In the genomic region with DNA sequence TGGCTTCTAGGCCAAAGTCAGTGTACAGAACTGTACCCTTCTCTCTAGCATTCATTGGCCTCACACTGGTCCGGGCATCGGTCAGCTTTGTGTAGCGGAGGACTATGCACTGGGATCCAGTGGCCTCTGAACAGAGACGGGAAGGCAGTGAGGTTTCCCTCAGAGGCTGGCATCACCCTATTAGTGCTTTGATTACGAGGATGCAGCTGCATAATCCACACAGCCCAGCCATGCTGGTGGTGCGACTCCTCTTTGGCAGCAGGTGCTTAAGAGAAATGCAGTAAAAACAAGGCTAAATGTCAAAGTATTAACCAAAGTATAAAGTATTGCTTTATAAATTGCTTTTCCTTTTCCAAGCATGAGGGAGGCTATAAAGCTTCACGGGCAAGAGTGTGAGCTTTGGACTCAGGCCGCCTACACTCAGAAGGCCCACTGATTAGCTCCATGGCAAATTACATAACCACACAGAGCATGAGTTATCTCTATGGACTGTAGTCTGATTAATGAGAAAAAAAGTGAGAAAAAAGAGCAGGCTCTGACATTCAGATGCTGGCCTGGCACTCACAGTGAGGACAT, we compare ENCODE assay signal across 18 cellular contexts. TPM values are rescaled to one million over a fixed set of nuclear protein-coding genes. Genes with fewer than 3 reads are reported as not detected.
"Had no signal": no experiment of that assay in that cellular context is flagged by ENCODE, and none has a peak within 500 bp of the region (broad histone marks: within the 10 kb centered on the region; RNA-seq: fewer than 3 reads in every experiment).

No MANE protein-coding gene starts in this region.

- H3K27ac ChIP-seq: colonic mucosa, neutrophil, prostate gland, sigmoid colon, SK-N-MC, thyroid gland, vagina had no signal

- H3K9me3 ChIP-seq: colonic mucosa, neutrophil, prostate gland, sigmoid colon, thyroid gland, vagina had no signal

- H3K36me3 ChIP-seq: colonic mucosa, neutrophil, prostate gland, sigmoid colon, thyroid gland, vagina had no signal

- H3K4me3 ChIP-seq: colonic mucosa, prostate gland, sigmoid colon, SK-N-MC, thyroid gland, vagina had no signal

- ATAC-seq: esophagus mucosa; stimulated activated memory B cell treated with anti-CD40 and anti-IgM and Interleukin-4, amounts not matched to agents 10 μg/mL and 1 μg/mL and 100 μg/mL, for 72 hours had no signal

- H3K4me1 ChIP-seq: colonic mucosa, prostate gland, sigmoid colon, thyroid gland, vagina had no signal

- H3K27me3 ChIP-seq: colonic mucosa, neutrophil, sigmoid colon, thyroid gland, vagina had no signal

- DNase-seq: activated CD4-positive, alpha-beta T cell treated with anti-CD3 and anti-CD28 coated beads, Interleukin-2, amount 50 U/mL, for 48 hours; activated naive CD4-positive, alpha-beta T cell treated with anti-CD3 and anti-CD28 coated beads, Interleukin-2, amount 10 ng/mL, durations not matched to agents 7 days and 5 days; central memory CD4-positive, alpha-beta T cell; colonic mucosa; hippocampal formation; mammary epithelial cell; naive B cell; sigmoid colon; stimulated activated CD4-positive, alpha-beta T cell treated with anti-CD3 and anti-CD28 coated beads, Interleukin-2, amount 100 ng/mL, for 48 hours; T-helper 9 cell; thyroid gland had no signal

RNA-seq across cellular contexts. Expression of a gene that starts 6.3 kb away (rescaled TPM):
- total RNA-seq: activated T-helper 2 cell treated with anti-CD3 and anti-CD28 coated beads, Interferon-gamma antibody, Interleukin-2, Interleukin-4, amounts not matched to agents 10 μg/mL and 5 μg/mL and 100 μg/mL, durations not matched to agents 14 hours and 24 hours and 36 hours; colonic mucosa; esophagus mucosa; sigmoid colon; thyroid gland; vagina had no signal
- polyA plus RNA-seq: sigmoid colon had no signal

RNA-seq across cellular contexts. Expression of a gene that starts 10.1 kb away (rescaled TPM):
- total RNA-seq: activated T-helper 2 cell treated with anti-CD3 and anti-CD28 coated beads, Interferon-gamma antibody, Interleukin-2, Interleukin-4, amounts not matched to agents 10 μg/mL and 5 μg/mL and 100 μg/mL, durations not matched to agents 14 hours and 24 hours and 36 hours; colonic mucosa; esophagus mucosa; mammary epithelial cell; prostate gland; sigmoid colon; thyroid gland; vagina had no signal
- polyA plus RNA-seq: mammary epithelial cell, sigmoid colon had no signal

RNA-seq across cellular contexts. Expression of a gene that starts 11.6 kb away (rescaled TPM):
- total RNA-seq: activated T-helper 2 cell treated with anti-CD3 and anti-CD28 coated beads, Interferon-gamma antibody, Interleukin-2, Interleukin-4, amounts not matched to agents 10 μg/mL and 5 μg/mL and 100 μg/mL, durations not matched to agents 14 hours and 24 hours and 36 hours; colonic mucosa; esophagus mucosa; mammary epithelial cell; prostate gland; sigmoid colon; thyroid gland; vagina had no signal
- polyA plus RNA-seq: mammary epithelial cell, sigmoid colon had no signal

RNA-seq across cellular contexts. Expression of a gene that starts 27.5 kb away (rescaled TPM):
- total RNA-seq: activated T-helper 2 cell treated with anti-CD3 and anti-CD28 coated beads, Interferon-gamma antibody, Interleukin-2, Interleukin-4, amounts not matched to agents 10 μg/mL and 5 μg/mL and 100 μg/mL, durations not matched to agents 14 hours and 24 hours and 36 hours; colonic mucosa; esophagus mucosa; mammary epithelial cell; prostate gland; sigmoid colon; thyroid gland; vagina had no signal
- polyA plus RNA-seq: mammary epithelial cell, sigmoid colon had no signal

RNA-seq across cellular contexts. Expression of a gene that starts 53.9 kb away (rescaled TPM):
- total RNA-seq: activated T-helper 2 cell treated with anti-CD3 and anti-CD28 coated beads, Interferon-gamma antibody, Interleukin-2, Interleukin-4, amounts not matched to agents 10 μg/mL and 5 μg/mL and 100 μg/mL, durations not matched to agents 14 hours and 24 hours and 36 hours; colonic mucosa; esophagus mucosa; mammary epithelial cell; prostate gland; sigmoid colon; thyroid gland; vagina had no signal
- polyA plus RNA-seq: mammary epithelial cell, sigmoid colon had no signal
